ENCODE assay signal across 12 cellular contexts in the genomic region with DNA sequence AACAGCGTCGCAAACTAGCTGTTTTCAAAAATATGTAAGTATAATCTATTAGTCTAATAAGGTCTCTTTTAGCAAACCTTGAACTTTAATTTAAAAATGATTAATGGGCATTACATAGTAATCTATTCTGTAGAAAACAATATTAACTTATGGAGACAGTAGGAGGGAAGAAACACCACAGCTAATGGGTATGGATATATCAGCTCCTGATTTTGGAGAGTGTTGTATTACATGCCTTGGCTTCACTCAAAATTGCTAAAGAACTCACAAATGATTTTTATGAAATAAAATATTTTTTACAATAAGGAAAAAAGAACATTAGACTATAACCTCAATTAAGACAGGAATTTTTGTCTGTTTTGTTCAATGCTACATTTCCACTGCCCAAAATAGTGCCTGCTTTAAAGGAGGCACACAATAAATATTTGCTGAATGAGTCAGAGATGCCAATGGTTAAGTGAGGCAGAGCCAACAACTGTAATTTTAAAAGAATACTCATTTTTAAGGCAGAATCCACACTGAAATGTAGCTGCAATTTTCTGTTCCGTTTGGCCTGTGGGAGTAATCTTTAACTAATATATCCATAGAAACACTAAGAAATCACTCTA. TPM values are rescaled to one million over a fixed set of nuclear protein-coding genes. Genes with fewer than 3 reads are reported as not detected.
DNase-seq lines count a peak whose midpoint lies in the region; ATAC-seq and TF ChIP-seq lines count a peak whose summit lies in the region.
"Had no signal": no experiment of that assay in that cellular context is flagged by ENCODE, and none has a peak within 500 bp of the region (broad histone marks: within the 10 kb centered on the region; RNA-seq: fewer than 3 reads in every experiment).

No MANE protein-coding gene starts in this region.

- no peak overlapping the region for H2BK5ac ChIP-seq in IMR-90 (ENCODE audit: low read depth, low read length, poor library complexity, severe bottlenecking)

- no peak overlapping the region for H2BK15ac ChIP-seq in IMR-90 (ENCODE audit: low read depth, low read length)

- H3K4me2 ChIP-seq in IMR-90 (ENCODE audit: low read depth, low read length): no peak overlapping the region
- peak overlapping the region; percentile 71 for H3K4me2 ChIP-seq in mammary epithelial cell (ENCODE audit: insufficient read depth, low read depth, low read length)
- H3K4me2 ChIP-seq: BLaER1 treated with 17β-estradiol and CSF1 and Interleukin-3, amounts not matched to agents 10 nM and 100 nM had no signal

- H3K23ac ChIP-seq in IMR-90 (ENCODE audit: low read depth, low read length): no peak overlapping the region

- H3K9me3 Mint-ChIP-seq in activated naive CD8-positive, alpha-beta T cell treated with anti-CD3 and anti-CD28 coated beads for 36 hours: no peaks in the 10 kb centered on the region
- H3K9me3 Mint-ChIP-seq: neural crest cell had no signal

- CTCF ChIA-PET in IMR-90 (lab: Yijun Ruan, JAX): no interaction called here
- CTCF ChIA-PET in mammary epithelial cell (lab: Charles Lee; ENCODE audit: low non-redundant PET): interaction anchor here (0.6 kb wide), 1 partner anchor 30 kb away, joined by 3 read pairs; no protein-coding TSS in a partner anchor

- H4K20me1 ChIP-seq in IMR-90 (ENCODE audit: insufficient read depth, low read length) (no peaks in the 10 kb centered on the region), mammary epithelial cell (ENCODE audit: insufficient read depth, low read length) (no peaks in the 10 kb centered on the region)

- no peak overlapping the region for H3K4me3 Mint-ChIP-seq in activated naive CD8-positive, alpha-beta T cell treated with anti-CD3 and anti-CD28 coated beads for 36 hours
- H3K4me3 Mint-ChIP-seq: neural crest cell had no signal

- no TSS peak for BruUV-seq in IMR-90 (replicated peaks; lab: Mats Ljungman, UMichigan)
- BruUV-seq in mammary epithelial cell (replicated peaks; lab: Mats Ljungman, UMichigan): no TSS peak

- in situ Hi-C loops in IMR-90 (cut with MboI; ENCODE audit: low sequenced_read_pairs) (loop anchor here (10.0 kb wide), 4 partner anchors 215 to 875 kb away; no protein-coding TSS in a partner anchor), mammary epithelial cell (cut with MboI; ENCODE audit: low sequenced_read_pairs in 2 of 2) (no loop called here), transverse colon (cut with MboI; ENCODE audit: low pct_ligation_motif_present in 1 of 4, low pct_unique_long_range_greater_than_20kb in 1 of 4, low sequenced_read_pairs in 3 of 4) (loop anchor here in 1 of 4 donors (10.0 kb wide), 1 partner anchor 575 kb away; no protein-coding TSS in a partner anchor)

- peaks cover 2% of the 10 kb centered on the region; the same call in 1 of the 2 replicates for H3K4me1 ChIP-seq in IMR-90 (ENCODE audit: control insufficient read depth, insufficient read depth, low read length)
- H3K4me1 ChIP-seq in mammary epithelial cell (ENCODE audit: insufficient read depth, low read length): peaks cover 34% of the 10 kb centered on the region
- peaks cover 0 to 19% (median 8%) of the 10 kb centered on the region in 4 donors for H3K4me1 ChIP-seq in transverse colon

- peaks cover 37% of the 10 kb centered on the region for H3K4me1 Mint-ChIP-seq in activated naive CD8-positive, alpha-beta T cell treated with anti-CD3 and anti-CD28 coated beads for 36 hours
- H3K4me1 Mint-ChIP-seq: neural crest cell had no signal

- H3K27ac ChIP-seq in IMR-90 (ENCODE audit: insufficient read depth, low read length) (no peak overlapping the region), mammary epithelial cell (ENCODE audit: insufficient read depth, low read depth, low read length) (peak overlapping the region; percentile 69), transverse colon (no peak overlapping the region)
- H3K27ac ChIP-seq: BLaER1 treated with 17β-estradiol and CSF1 and Interleukin-3, amounts not matched to agents 10 nM and 100 nM; body of pancreas had no signal

- no peak overlapping the region for H2BK120ac ChIP-seq in IMR-90 (ENCODE audit: low read depth, low read length)

- no peak for TF ChIP-seq EP300 in transverse colon (IDR thresholded peaks at IDR 0.05; ENCODE audit: low read depth)

- no peaks in the 10 kb centered on the region for H3K9me3 ChIP-seq in IMR-90 (ENCODE audit: control insufficient read depth, insufficient read depth, low read length)
- H3K9me3 ChIP-seq in mammary epithelial cell (replicated peaks; ENCODE audit: insufficient read depth, low read length): no peaks in the 10 kb centered on the region
- H3K9me3 ChIP-seq in transverse colon: no peaks in the 10 kb centered on the region
- H3K9me3 ChIP-seq: BLaER1 treated with 17β-estradiol and CSF1 and Interleukin-3, amounts not matched to agents 10 nM and 100 nM; body of pancreas had no signal

- no peak overlapping the region for H4K8ac ChIP-seq in IMR-90 (ENCODE audit: low read depth in 2 of 2, low read length in 2 of 2)

- H4K91ac ChIP-seq in IMR-90 (ENCODE audit: insufficient read depth, low read depth, low read length): no peak overlapping the region

- no peak overlapping the region for H4K5ac ChIP-seq in IMR-90 (ENCODE audit: low read depth, low read length)

- no peaks in the 10 kb centered on the region for H3K27me3 ChIP-seq in IMR-90 (ENCODE audit: control insufficient read depth, insufficient read depth, low read length)
- no peaks in the 10 kb centered on the region for H3K27me3 ChIP-seq in mammary epithelial cell (ENCODE audit: insufficient read depth, low read length)
- H3K27me3 ChIP-seq in transverse colon: no peaks in the 10 kb centered on the region
- H3K27me3 ChIP-seq: BLaER1 treated with 17β-estradiol and CSF1 and Interleukin-3, amounts not matched to agents 10 nM and 100 nM; body of pancreas had no signal

- H2AFZ ChIP-seq in IMR-90 (replicated peaks; ENCODE audit: low read length, poor library complexity) (no peak overlapping the region), mammary epithelial cell (ENCODE audit: low read depth, low read length) (no peak overlapping the region)

- peaks cover 3% of the 10 kb centered on the region; the same call in 1 of the 2 replicates for H3K9me1 ChIP-seq in IMR-90 (ENCODE audit: insufficient read depth, low read length)

- H3K4me3 ChIP-seq in IMR-90 (ENCODE audit: insufficient read depth, low read depth, low read length) (no peak overlapping the region), mammary epithelial cell (replicated peaks in 1 of 3; ENCODE audit: insufficient read depth in 1 of 3, low read depth in 2 of 3, low read length in 3 of 3) (peak overlapping the region in 1 of 3 experiments; percentile 23), transverse colon (no peak overlapping the region)
- H3K4me3 ChIP-seq: BLaER1 treated with 17β-estradiol and CSF1 and Interleukin-3, amounts not matched to agents 10 nM and 100 nM; body of pancreas had no signal

- DNase-seq in AG08395 (ENCODE audit: low spot score) (peak; percentile 67), IMR-90 (peak; percentile 8), mammary epithelial cell (peak; percentile 42), kidney tubule cell (ENCODE audit: low spot score) (peak; percentile 68), NCI-H526 (lab: John Stamatoyannopoulos, UW) (no peak), transverse colon (no peak)
- DNase-seq in activated naive CD8-positive, alpha-beta T cell treated with anti-CD3 and anti-CD28 coated beads for 36 hours: no peak
- DNase-seq: body of pancreas; stimulated activated CD4-positive, alpha-beta T cell treated with anti-CD3 and anti-CD28 coated beads, Interleukin-12 subunit alpha, Interleukin-12 subunit beta, amount 100 ng/mL, for 4 hours had no signal

- ATAC-seq in IMR-90 (ENCODE audit: low read depth) (peak; percentile 57), HG03342 (IDR thresholded peaks at IDR 0.05; ENCODE audit: unreplicated experiment) (no peak)
- ATAC-seq: body of pancreas had no signal

- H2AK5ac ChIP-seq in IMR-90 (ENCODE audit: low read depth, low read length): no peak overlapping the region

- no peak overlapping the region for H3K9ac ChIP-seq in IMR-90 (ENCODE audit: low read depth, low read length)
- H3K9ac ChIP-seq in mammary epithelial cell (ENCODE audit: insufficient read depth, low read length): no peak overlapping the region
- H3K9ac ChIP-seq: BLaER1 treated with 17β-estradiol and CSF1 and Interleukin-3, amounts not matched to agents 10 nM and 100 nM had no signal

- H3K36me3 Mint-ChIP-seq in activated naive CD8-positive, alpha-beta T cell treated with anti-CD3 and anti-CD28 coated beads for 36 hours: peaks cover 41% of the 10 kb centered on the region

- TF ChIP-seq CTCF in IMR-90 (conservative IDR thresholded peaks at IDR 0.05; ENCODE audit: low read depth, low read length) (no peak), mammary epithelial cell (conservative IDR thresholded peaks at IDR 0.05 in 1 of 2, IDR thresholded peaks at IDR 0.05 in 1 of 2; ENCODE audit: extremely low read depth in 1 of 2, insufficient read depth in 1 of 2, low read depth in 1 of 2, low read length in 2 of 2) (no peak), transverse colon (IDR thresholded peaks at IDR 0.05) (no peak)

- no peak overlapping the region for H2AK9ac ChIP-seq in IMR-90 (replicated peaks; ENCODE audit: low read depth, low read length, poor library complexity)

- no peak overlapping the region for H3K56ac ChIP-seq in IMR-90 (ENCODE audit: extremely low read depth, insufficient read depth, low read length)

- H3K27me3 Mint-ChIP-seq in activated naive CD8-positive, alpha-beta T cell treated with anti-CD3 and anti-CD28 coated beads for 36 hours: no peaks in the 10 kb centered on the region

- no peak overlapping the region for H3K27ac Mint-ChIP-seq in activated naive CD8-positive, alpha-beta T cell treated with anti-CD3 and anti-CD28 coated beads for 36 hours

- intact Hi-C loops in IMR-90 (cut with micrococcal nuclease): loop anchor here (10.0 kb wide), 1 partner anchor 705 kb away; no protein-coding TSS in a partner anchor
- intact Hi-C loops in mammary epithelial cell (cut with micrococcal nuclease): loop anchor here (10.0 kb wide), 1 partner anchor 715 kb away; no protein-coding TSS in a partner anchor
- intact Hi-C loops in transverse colon (cut with DNase I; ENCODE audit: low total_unique reads): no loop called here

- peaks cover 84% of the 10 kb centered on the region for H3K79me2 ChIP-seq in mammary epithelial cell (ENCODE audit: insufficient read depth, low read length)

- H3K14ac ChIP-seq in IMR-90 (replicated peaks; ENCODE audit: low read depth, low read length): no peak overlapping the region

- H3K18ac ChIP-seq in IMR-90 (ENCODE audit: low read depth, low read length): no peak overlapping the region

- no peak for TF ChIP-seq RAD21 in IMR-90 (IDR thresholded peaks at IDR 0.05; ENCODE audit: low read length)

- peaks cover 21 to 42% of the 10 kb centered on the region in 2 experiments for H3K79me1 ChIP-seq in IMR-90 (ENCODE audit: low read depth in 1 of 2, low read length in 2 of 2)

- TF ChIP-seq POLR2A in IMR-90 (IDR thresholded peaks at IDR 0.05; ENCODE audit: low read depth, low read length) (no peak), transverse colon (IDR thresholded peaks at IDR 0.05) (no peak)

- dilution Hi-C loops in IMR-90 (cut with HindIII; ENCODE audit: low sequenced_read_pairs, unreplicated experiment) (no loop called here), mammary epithelial cell (cut with HindIII; ENCODE audit: low sequenced_read_pairs) (no loop called here)

- no peak overlapping the region for H2BK20ac ChIP-seq in IMR-90 (ENCODE audit: low read depth, low read length)

- H3K4ac ChIP-seq in IMR-90 (ENCODE audit: low read depth, low read length): no peak overlapping the region

- H3K36me3 ChIP-seq in IMR-90 (ENCODE audit: control insufficient read depth, insufficient read depth, low read length) (peaks cover 3% of the 10 kb centered on the region; the same call in 1 of the 2 replicates), mammary epithelial cell (ENCODE audit: insufficient read depth, low read length) (peaks cover 12% of the 10 kb centered on the region), transverse colon (peaks cover 0 to 12% (median 4%) of the 10 kb centered on the region in 4 donors)

- WGBS in IMR-90 (ENCODE audit: extremely low coverage in 2 of 2, insufficient read length in 1 of 2), 2 experiments: no CpG with 5 or more reads among the region's 3 CpGs
- WGBS in mammary epithelial cell (ENCODE audit: low coverage, missing lambda C conversion rate): 69% methylated on average over 3 of the region's 3 CpGs
- WGBS in transverse colon (ENCODE audit: low coverage in 1 of 2), 2 donors: 89 to 90% methylated on average over 3 of the region's 3 CpGs

- POLR2A ChIA-PET in IMR-90 (lab: Charles Lee; ENCODE audit: unreplicated experiment): no interaction called here

RNA-seq across cellular contexts. Expression of a gene that starts 15.7 kb away (rescaled TPM):
- total RNA-seq in IMR-90 (2012; rRNA removed): 28.0 and 44.7 TPM in 2 replicates
- 11.8 and 13.5 TPM in 2 replicates for polyA plus RNA-seq in IMR-90 (2012; rRNA removed)
- polyA plus RNA-seq in IMR-90 (2012; cell fraction: cytosol; rRNA removed): 4.6 and 5.3 TPM in 2 replicates
- polyA plus RNA-seq in IMR-90 (2012; cell fraction: nucleus; rRNA removed; ENCODE audit: low replicate concordance): 1.8 and 9.8 TPM in 2 replicates
- total RNA-seq in mammary epithelial cell: 10 to 100 TPM; 34.5 to 46.0 TPM
- polyA plus RNA-seq in mammary epithelial cell: 22.6 TPM
- 52.8 TPM for polyA minus RNA-seq in mammary epithelial cell
- total RNA-seq in transverse colon: 10 to 100 TPM; 21.7 to 56.4 (median 44.9) TPM
- 10 to 100 TPM; 36.9 to 41.8 TPM for total RNA-seq in activated naive CD8-positive, alpha-beta T cell treated with anti-CD3 and anti-CD28 coated beads for 36 hours

RNA-seq across cellular contexts. Expression of a gene that starts 50.6 kb away (rescaled TPM):
- total RNA-seq in IMR-90 (2012; rRNA removed) (1.1 TPM in 2 replicates), mammary epithelial cell (10 to 100 TPM; 78.5 to 92.9 TPM), transverse colon (100 to 1,000 TPM in 1 of 4 donors, 10 to 100 TPM in 3; 64.3 to 112 (median 70.2) TPM)
- polyA plus RNA-seq in IMR-90 (2012; rRNA removed) (0.32 and 0.38 TPM in 2 replicates), mammary epithelial cell (28.3 TPM)
- polyA plus RNA-seq in IMR-90 (2012; cell fraction: cytosol; rRNA removed): 0.09 and 0.12 TPM in 2 replicates
- polyA plus RNA-seq in IMR-90 (2012; cell fraction: nucleus; rRNA removed; ENCODE audit: low replicate concordance): 0.14 and 0.50 TPM in 2 replicates
- polyA minus RNA-seq in mammary epithelial cell: 102 TPM
- 10 to 100 TPM; 20.3 to 20.4 TPM for total RNA-seq in activated naive CD8-positive, alpha-beta T cell treated with anti-CD3 and anti-CD28 coated beads for 36 hours

Comparison
In these comparisons a context has a peak if more than half of its experiments do, and no peak if none do; other contexts are left out.
1. DNase-seq: peak in AG08395 (single experiment), IMR-90 (single experiment), mammary epithelial cell (single experiment) and kidney tubule cell (single experiment); none in NCI-H526 (0 of 2), transverse colon (single experiment) and activated naive CD8-positive, alpha-beta T cell treated with anti-CD3 and anti-CD28 coated beads for 36 hours (single experiment).
2. RNA of a gene that starts 50.6 kb away (total RNA-seq): 78.5 to 92.9 TPM in mammary epithelial cell, 64.3 to 112 TPM in transverse colon and 20.3 to 20.4 TPM in activated naive CD8-positive, alpha-beta T cell treated with anti-CD3 and anti-CD28 coated beads for 36 hours; 1.1 TPM in IMR-90; every median in the first group is over 10 times any median in the second.